ENCODE assay signal across 17 cellular contexts in genomic region chr1:165764277-165764676, GRCh38. TPM values are rescaled to one million over a fixed set of nuclear protein-coding genes. Genes with fewer than 3 reads are reported as not detected.
DNase-seq lines count a peak whose midpoint lies in the region; ATAC-seq and TF ChIP-seq lines count a peak whose summit lies in the region.
"Had no signal": no experiment of that assay in that cellular context is flagged by ENCODE, and none has a peak within 500 bp of the region (broad histone marks: within the 10 kb centered on the region; RNA-seq: fewer than 3 reads in every experiment).

No MANE protein-coding gene starts in this region.

- DNase-seq in activated CD4-positive, alpha-beta T cell treated with anti-CD3 and anti-CD28 coated beads, Interleukin-2, amount 10 ng/mL, durations not matched to agents 24 days and 14 days, result no peak
- DNase-seq in activated CD4-positive, alpha-beta T cell treated with anti-CD3 and anti-CD28 coated beads, Interleukin-2, amount 50 U/mL, for 1 hour, result no peak
- no peak for DNase-seq in stimulated activated naive CD8-positive, alpha-beta T cell treated with anti-CD3 and anti-CD28 coated beads, Interleukin-15, Interleukin-2, amounts not matched to agents 100 U/mL and 50 U/mL, for 24 hours
- no peak for DNase-seq in stimulated activated effector memory CD8-positive, alpha-beta T cell treated with anti-CD3 and anti-CD28 coated beads, Interleukin-12 subunit alpha, Interleukin-12 subunit beta, amount 100 ng/mL, for 72 hours (ENCODE audit: low spot score in 2 of 2)
- no peak for DNase-seq in SIG-M5 (lab: John Stamatoyannopoulos, UW)
- DNase-seq: Calu3; DMS79; NCI-H1092; NCI-H2227 treated with DMSO at 0.1 percent for 48 hours; NCI-H526; NK-92 treated with Interleukin-12 subunit alpha and Interleukin-12 subunit beta, amount 100 ng/mL, for 24 hours; OCI-M1; RPMI8226 had no signal

- intact Hi-C loops in activated CD4-positive, alpha-beta T cell treated with anti-CD3 and anti-CD28 coated beads, Interleukin-2, amount 10 ng/mL, durations not matched to agents 24 days and 14 days (cut with micrococcal nuclease), result no loop called here

- peak overlapping the region; percentile 1 for H3K27ac Mint-ChIP-seq in activated CD4-positive, alpha-beta T cell treated with anti-CD3 and anti-CD28 coated beads, Interleukin-2, amount 10 ng/mL, durations not matched to agents 24 days and 14 days
- peak overlapping the region; percentile 46 for H3K27ac Mint-ChIP-seq in stimulated activated naive CD8-positive, alpha-beta T cell treated with anti-CD3 and anti-CD28 coated beads, Interleukin-15, Interleukin-2, amounts not matched to agents 100 ng/mL and 50 ng/mL, for 24 hours
- H3K27ac Mint-ChIP-seq in brain, result peak overlapping the region in 1 of 5 experiments; percentile 0
- H3K27ac Mint-ChIP-seq in stimulated activated effector memory CD8-positive, alpha-beta T cell treated with anti-CD3 and anti-CD28 coated beads, Interleukin-12 subunit alpha, Interleukin-12 subunit beta, amount 100 ng/mL, for 72 hours, result peak overlapping the region; percentile 55

- H3K27me3 Mint-ChIP-seq in activated CD4-positive, alpha-beta T cell treated with anti-CD3 and anti-CD28 coated beads, Interleukin-2, amount 10 ng/mL, durations not matched to agents 24 days and 14 days, result no peaks in the 10 kb centered on the region
- no peaks in the 10 kb centered on the region for H3K27me3 Mint-ChIP-seq in stimulated activated naive CD8-positive, alpha-beta T cell treated with anti-CD3 and anti-CD28 coated beads, Interleukin-15, Interleukin-2, amounts not matched to agents 100 ng/mL and 50 ng/mL, for 24 hours
- peaks cover 11% of the 10 kb centered on the region for H3K27me3 Mint-ChIP-seq in brain

- H3K9me3 Mint-ChIP-seq in activated CD4-positive, alpha-beta T cell treated with anti-CD3 and anti-CD28 coated beads, Interleukin-2, amount 10 ng/mL, durations not matched to agents 24 days and 14 days, result no peaks in the 10 kb centered on the region
- no peaks in the 10 kb centered on the region for H3K9me3 Mint-ChIP-seq in stimulated activated naive CD8-positive, alpha-beta T cell treated with anti-CD3 and anti-CD28 coated beads, Interleukin-15, Interleukin-2, amounts not matched to agents 100 ng/mL and 50 ng/mL, for 24 hours
- no peaks in the 10 kb centered on the region for H3K9me3 Mint-ChIP-seq in brain
- H3K9me3 Mint-ChIP-seq in stimulated activated effector memory CD8-positive, alpha-beta T cell treated with anti-CD3 and anti-CD28 coated beads, Interleukin-12 subunit alpha, Interleukin-12 subunit beta, amount 100 ng/mL, for 72 hours, result no peaks in the 10 kb centered on the region

- H3K4me3 Mint-ChIP-seq in activated CD4-positive, alpha-beta T cell treated with anti-CD3 and anti-CD28 coated beads, Interleukin-2, amount 10 ng/mL, durations not matched to agents 24 days and 14 days, result peak overlapping the region; percentile 1
- H3K4me3 Mint-ChIP-seq in stimulated activated naive CD8-positive, alpha-beta T cell treated with anti-CD3 and anti-CD28 coated beads, Interleukin-15, Interleukin-2, amounts not matched to agents 100 ng/mL and 50 ng/mL, for 24 hours, result no peak overlapping the region
- H3K4me3 Mint-ChIP-seq in brain, result peak overlapping the region; percentile 2 to 72 (median 9)
- no peak overlapping the region for H3K4me3 Mint-ChIP-seq in stimulated activated effector memory CD8-positive, alpha-beta T cell treated with anti-CD3 and anti-CD28 coated beads, Interleukin-12 subunit alpha, Interleukin-12 subunit beta, amount 100 ng/mL, for 72 hours

- peaks cover 49% of the 10 kb centered on the region for H3K4me1 Mint-ChIP-seq in activated CD4-positive, alpha-beta T cell treated with anti-CD3 and anti-CD28 coated beads, Interleukin-2, amount 10 ng/mL, durations not matched to agents 24 days and 14 days
- peaks cover 66% of the 10 kb centered on the region for H3K4me1 Mint-ChIP-seq in stimulated activated naive CD8-positive, alpha-beta T cell treated with anti-CD3 and anti-CD28 coated beads, Interleukin-15, Interleukin-2, amounts not matched to agents 100 ng/mL and 50 ng/mL, for 24 hours (ENCODE audit: low read depth)
- H3K4me1 Mint-ChIP-seq in brain, result peaks cover 62% of the 10 kb centered on the region
- H3K4me1 Mint-ChIP-seq in stimulated activated effector memory CD8-positive, alpha-beta T cell treated with anti-CD3 and anti-CD28 coated beads, Interleukin-12 subunit alpha, Interleukin-12 subunit beta, amount 100 ng/mL, for 72 hours, result peaks cover 62% of the 10 kb centered on the region

- peaks cover 65% of the 10 kb centered on the region for H3K36me3 Mint-ChIP-seq in activated CD4-positive, alpha-beta T cell treated with anti-CD3 and anti-CD28 coated beads, Interleukin-2, amount 10 ng/mL, durations not matched to agents 24 days and 14 days (ENCODE audit: low read depth)
- peaks cover 65% of the 10 kb centered on the region for H3K36me3 Mint-ChIP-seq in stimulated activated naive CD8-positive, alpha-beta T cell treated with anti-CD3 and anti-CD28 coated beads, Interleukin-15, Interleukin-2, amounts not matched to agents 100 ng/mL and 50 ng/mL, for 24 hours (ENCODE audit: low read depth)
- H3K36me3 Mint-ChIP-seq in brain, result peaks cover 52% of the 10 kb centered on the region
- H3K36me3 Mint-ChIP-seq in stimulated activated effector memory CD8-positive, alpha-beta T cell treated with anti-CD3 and anti-CD28 coated beads, Interleukin-12 subunit alpha, Interleukin-12 subunit beta, amount 100 ng/mL, for 72 hours, result peaks cover 85% of the 10 kb centered on the region

- ATAC-seq in stimulated activated naive CD8-positive, alpha-beta T cell treated with anti-CD3 and anti-CD28 coated beads, Interleukin-15, Interleukin-2, amounts not matched to agents 100 U/mL and 50 U/mL, for 24 hours, result no peak
- no peak for ATAC-seq in stimulated activated effector memory CD8-positive, alpha-beta T cell treated with anti-CD3 and anti-CD28 coated beads, Interleukin-12 subunit alpha, Interleukin-12 subunit beta, amount 100 ng/mL, for 72 hours
- ATAC-seq in HG02981 (IDR thresholded peaks at IDR 0.05; ENCODE audit: unreplicated experiment), result no peak
- ATAC-seq: HCT116 had no signal

- TF ChIP-seq CTCF in brain (conservative IDR thresholded peaks at IDR 0.05), result no peak

RNA-seq across cellular contexts. Expression of gene TMCO1, which starts 4.4 kb away (rescaled TPM):
- 91.8 and 94.3 TPM in 2 replicates for total RNA-seq in activated CD4-positive, alpha-beta T cell treated with anti-CD3 and anti-CD28 coated beads, Interleukin-2, amount 10 ng/mL, durations not matched to agents 24 days and 14 days
- polyA plus RNA-seq in brain (ENCODE audit: insufficient read depth, low read depth, low replicate concordance), result 96.3 TPM

Comparison
In these comparisons a context has a peak if more than half of its experiments do, and no peak if none do; other contexts are left out.
1. H3K4me3 Mint-ChIP-seq: peak in activated CD4-positive, alpha-beta T cell treated with anti-CD3 and anti-CD28 coated beads, Interleukin-2, amount 10 ng/mL, durations not matched to agents 24 days and 14 days (single experiment) and brain (5 of 5); none in stimulated activated naive CD8-positive, alpha-beta T cell treated with anti-CD3 and anti-CD28 coated beads, Interleukin-15, Interleukin-2, amounts not matched to agents 100 ng/mL and 50 ng/mL, for 24 hours (single experiment) and stimulated activated effector memory CD8-positive, alpha-beta T cell treated with anti-CD3 and anti-CD28 coated beads, Interleukin-12 subunit alpha, Interleukin-12 subunit beta, amount 100 ng/mL, for 72 hours (single experiment).